Comparison of ENCODE assay signal across 10 cellular contexts in the genomic region with DNA sequence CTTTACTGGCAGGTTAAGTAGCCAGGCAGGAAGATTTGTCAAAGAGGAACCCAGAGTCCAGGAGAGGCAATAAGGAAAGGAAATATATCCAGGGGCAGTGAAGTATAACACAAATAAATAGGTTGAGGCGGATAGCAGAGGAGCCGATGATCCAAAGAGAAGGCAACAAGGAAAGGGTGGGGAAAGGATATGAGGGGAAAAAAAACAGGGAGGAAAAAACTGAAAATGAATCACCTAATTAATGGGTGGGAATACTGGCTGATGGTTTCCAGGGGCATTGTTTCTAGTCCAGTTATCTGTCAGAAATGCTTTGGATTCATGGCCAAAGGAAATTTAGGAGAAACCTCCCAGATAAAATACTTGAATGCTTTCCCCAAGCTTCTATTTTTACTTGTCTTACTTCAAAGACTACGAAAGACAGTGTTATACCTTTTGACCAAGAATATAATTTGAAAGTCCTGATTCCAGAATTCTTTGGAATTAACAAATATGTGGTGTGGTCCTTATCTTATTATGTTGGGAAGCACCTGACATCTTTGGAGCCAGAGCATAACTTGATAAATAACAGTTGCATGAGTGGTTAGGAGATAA.
A peak's percentile ranks its signal among the peaks of the same experiment; 100 is the strongest.
DNase-seq lines count a peak whose midpoint lies in the region; ATAC-seq and TF ChIP-seq lines count a peak whose summit lies in the region.
"Had no signal": no experiment of that assay in that cellular context is flagged by ENCODE, and none has a peak within 500 bp of the region (broad histone marks: within the 10 kb centered on the region; RNA-seq: fewer than 3 reads in every experiment).

No MANE protein-coding gene starts in this region.

- H3K4me1 Mint-ChIP-seq in activated T-helper 2 cell treated with anti-CD3 and anti-CD28 coated beads, Interferon-gamma antibody, Interleukin-2, Interleukin-4, amounts not matched to agents 10 μg/mL and 5 μg/mL and 100 μg/mL, durations not matched to agents 14 hours and 24 hours and 36 hours (ENCODE audit: low read depth), result peaks cover 50% of the 10 kb centered on the region

- peak in 1 of 2 donors; percentile 1 for TF ChIP-seq POLR2A in uterus (IDR thresholded peaks at IDR 0.05)

- TF ChIP-seq CTCF in cardiac muscle cell (IDR thresholded peaks at IDR 0.05; ENCODE audit: low read depth, low read length) (no peak), uterus (IDR thresholded peaks at IDR 0.05) (no peak)

- H3K4me1 ChIP-seq in cardiac muscle cell (ENCODE audit: low read depth) (peaks cover 57% of the 10 kb centered on the region), endocrine pancreas (ENCODE audit: control insufficient read depth, insufficient read depth, low read length) (peaks cover 27% of the 10 kb centered on the region), uterus (peaks cover 4 to 12% of the 10 kb centered on the region in 2 donors)

- no peaks in the 10 kb centered on the region for H3K9me3 ChIP-seq in cardiac muscle cell (ENCODE audit: low read depth)
- no peaks in the 10 kb centered on the region for H3K9me3 ChIP-seq in endocrine pancreas (ENCODE audit: control insufficient read depth, low read length)
- no peaks in the 10 kb centered on the region for H3K9me3 ChIP-seq in uterus

- H3K27ac Mint-ChIP-seq in activated T-helper 2 cell treated with anti-CD3 and anti-CD28 coated beads, Interferon-gamma antibody, Interleukin-2, Interleukin-4, amounts not matched to agents 10 μg/mL and 5 μg/mL and 100 μg/mL, durations not matched to agents 14 hours and 24 hours and 36 hours, result no peak overlapping the region

- H3K4me3 Mint-ChIP-seq in activated T-helper 2 cell treated with anti-CD3 and anti-CD28 coated beads, Interferon-gamma antibody, Interleukin-2, Interleukin-4, amounts not matched to agents 10 μg/mL and 5 μg/mL and 100 μg/mL, durations not matched to agents 14 hours and 24 hours and 36 hours (ENCODE audit: low read depth), result no peak overlapping the region

- H3K36me3 Mint-ChIP-seq in activated T-helper 2 cell treated with anti-CD3 and anti-CD28 coated beads, Interferon-gamma antibody, Interleukin-2, Interleukin-4, amounts not matched to agents 10 μg/mL and 5 μg/mL and 100 μg/mL, durations not matched to agents 14 hours and 24 hours and 36 hours (ENCODE audit: low read depth), result peaks cover 8% of the 10 kb centered on the region

- H3K27me3 Mint-ChIP-seq in activated T-helper 2 cell treated with anti-CD3 and anti-CD28 coated beads, Interferon-gamma antibody, Interleukin-2, Interleukin-4, amounts not matched to agents 10 μg/mL and 5 μg/mL and 100 μg/mL, durations not matched to agents 14 hours and 24 hours and 36 hours (ENCODE audit: low read depth), result peaks cover 43% of the 10 kb centered on the region

- ATAC-seq in left ventricle myocardium superior (no peak), HG03457 (IDR thresholded peaks at IDR 0.05; ENCODE audit: unreplicated experiment) (no peak)

- peaks cover 8% of the 10 kb centered on the region for H3K9me3 Mint-ChIP-seq in activated T-helper 2 cell treated with anti-CD3 and anti-CD28 coated beads, Interferon-gamma antibody, Interleukin-2, Interleukin-4, amounts not matched to agents 10 μg/mL and 5 μg/mL and 100 μg/mL, durations not matched to agents 14 hours and 24 hours and 36 hours

- peak overlapping the region; percentile 78 for H3K27ac ChIP-seq in cardiac muscle cell
- H3K27ac ChIP-seq in uterus, result peak overlapping the region; percentile 88 to 97

- intact Hi-C loops in left ventricle myocardium superior (cut with micrococcal nuclease), result loop anchor here (10.0 kb wide), 1 partner anchor 142 kb away; no protein-coding TSS in a partner anchor
- intact Hi-C loops in uterus (cut with DNase I; ENCODE audit: low total_unique reads), result no loop called here
- intact Hi-C loops in activated T-helper 2 cell treated with anti-CD3 and anti-CD28 coated beads, Interferon-gamma antibody, Interleukin-2, Interleukin-4, amounts not matched to agents 10 μg/mL and 5 μg/mL and 100 μg/mL, durations not matched to agents 14 hours and 24 hours and 36 hours (cut with micrococcal nuclease), result loop anchor here (5.0 to 10.0 kb wide), 3 partner anchors 148 to 852 kb away; a partner anchor contains a TSS

- H3K9ac ChIP-seq in endocrine pancreas (ENCODE audit: control insufficient read depth, insufficient read depth, low read length), result no peak overlapping the region

- H3K4me3 ChIP-seq in cardiac muscle cell (no peak overlapping the region), endocrine pancreas (ENCODE audit: control insufficient read depth, insufficient read depth, low read length) (peak overlapping the region; percentile 6), uterus (no peak overlapping the region)

- H3K36me3 ChIP-seq in cardiac muscle cell, result no peaks in the 10 kb centered on the region
- no peaks in the 10 kb centered on the region for H3K36me3 ChIP-seq in endocrine pancreas (ENCODE audit: control insufficient read depth, insufficient read depth, low read length)
- no peaks in the 10 kb centered on the region for H3K36me3 ChIP-seq in uterus

- H3K27me3 ChIP-seq in cardiac muscle cell (no peaks in the 10 kb centered on the region), endocrine pancreas (ENCODE audit: control insufficient read depth, insufficient read depth, low read length) (no peaks in the 10 kb centered on the region), uterus (no peaks in the 10 kb centered on the region)

- DNase-seq in cardiac muscle cell (ENCODE audit: low read depth in 1 of 2, low spot score in 1 of 2), result peak in 1 of 2 donors; percentile 51
- no peak for DNase-seq in left ventricle myocardium superior
- peak; percentile 46 for DNase-seq in myocyte (ENCODE audit: low read depth)
- DNase-seq in uterus, result peak in 1 of 2 donors; percentile 65
- no peak for DNase-seq in activated T-helper 2 cell treated with anti-CD3 and anti-CD28 coated beads, Interferon-gamma antibody, Interleukin-2, Interleukin-4, amounts not matched to agents 10 μg/mL and 5 μg/mL and 100 μg/mL, durations not matched to agents 14 hours and 24 hours and 36 hours (ENCODE audit: low spot score)
- DNase-seq in NCI-H1436 treated with DMSO at 0.1 percent for 48 hours (lab: John Stamatoyannopoulos, UW), result no peak
- DNase-seq: activated CD4-positive, CD25-positive, alpha-beta regulatory T cell treated with anti-CD3 and anti-CD28 coated beads, Interleukin-2, amount 50 U/mL, for 72 hours; activated gamma-delta T cell treated with Interleukin-2 at 50 U/mL for 16 hours had no signal
